In genomic region chr2:152602750-152603149, GRCh38 we compare ENCODE assay signal across 18 cellular contexts.
DNase-seq lines count a peak whose midpoint lies in the region; ATAC-seq and TF ChIP-seq lines count a peak whose summit lies in the region.
"Had no signal": no experiment of that assay in that cellular context is flagged by ENCODE, and none has a peak within 500 bp of the region (broad histone marks: within the 10 kb centered on the region; RNA-seq: fewer than 3 reads in every experiment).

No MANE protein-coding gene starts in this region.

- no peak overlapping the region for H3K4me3 Mint-ChIP-seq in endothelial cell (ENCODE audit: unreplicated experiment)
- H3K4me3 Mint-ChIP-seq in nephron progenitor cell: no peak overlapping the region
- H3K4me3 Mint-ChIP-seq: B cell; CD4-positive, alpha-beta T cell; H9 had no signal

- H3K36me3 Mint-ChIP-seq in endothelial cell (ENCODE audit: low read depth, unreplicated experiment) (peaks cover 3% of the 10 kb centered on the region), nephron progenitor cell (ENCODE audit: low read depth) (peaks cover 31% of the 10 kb centered on the region)

- H3K9ac ChIP-seq in BLaER1: no peak overlapping the region

- H3K27me3 ChIP-seq in BLaER1: no peaks in the 10 kb centered on the region
- no peaks in the 10 kb centered on the region for H3K27me3 ChIP-seq in gastrocnemius medialis

- peaks cover 43% of the 10 kb centered on the region; the same call in 1 of the 2 replicates for H4K20me1 ChIP-seq in BLaER1

- no peak for TF ChIP-seq POLR2A in gastrocnemius medialis (IDR thresholded peaks at IDR 0.05)

- in situ Hi-C loops in gastrocnemius medialis (cut with MboI; ENCODE audit: low sequenced_read_pairs in 4 of 4): no loop called here

- peaks cover 18% of the 10 kb centered on the region for H3K4me1 ChIP-seq in BLaER1
- H3K4me1 ChIP-seq in gastrocnemius medialis: peaks cover 30 to 33% of the 10 kb centered on the region in 2 donors

- H3K27me3 Mint-ChIP-seq in endothelial cell (ENCODE audit: unreplicated experiment) (peaks cover 3% of the 10 kb centered on the region), nephron progenitor cell (ENCODE audit: low read depth, poor library complexity) (no peaks in the 10 kb centered on the region)
- H3K27me3 Mint-ChIP-seq: B cell; CD4-positive, alpha-beta T cell had no signal

- H3K9me3 Mint-ChIP-seq in endothelial cell (ENCODE audit: unreplicated experiment): no peaks in the 10 kb centered on the region
- no peaks in the 10 kb centered on the region for H3K9me3 Mint-ChIP-seq in nephron progenitor cell
- H3K9me3 Mint-ChIP-seq: CD4-positive, alpha-beta T cell; H9 had no signal

- TF ChIP-seq CTCF in endothelial cell (IDR thresholded peaks at IDR 0.05; ENCODE audit: unreplicated experiment) (no peak), nephron progenitor cell (IDR thresholded peaks at IDR 0.05) (no peak), gastrocnemius medialis (IDR thresholded peaks at IDR 0.05 in 4 of 5, conservative IDR thresholded peaks at IDR 0.05 in 1 of 5) (no peak)

- H3K27ac Mint-ChIP-seq in endothelial cell (ENCODE audit: unreplicated experiment) (peak overlapping the region; percentile 49), nephron progenitor cell (peak overlapping the region; percentile 7)
- H3K27ac Mint-ChIP-seq: B cell; CD4-positive, alpha-beta T cell had no signal

- H3K27ac ChIP-seq in BLaER1 (no peak overlapping the region), gastrocnemius medialis (peak overlapping the region in 1 of 4 donors; percentile 27)
- H3K27ac ChIP-seq: C4-2B had no signal

- no peak for ATAC-seq in HG02970 (IDR thresholded peaks at IDR 0.05; ENCODE audit: low FRiP score, unreplicated experiment)
- no peak for ATAC-seq in gastrocnemius medialis
- ATAC-seq: GM12878, K562 had no signal

- peak; percentile 16 for DNase-seq in Jurkat, Clone E6-1 (ENCODE audit: low read depth, low spot score)
- DNase-seq in endothelial cell (ENCODE audit: low spot score) (no peak), nephron progenitor cell (no peak), inferior parietal cortex (ENCODE audit: extremely low spot score) (no peak), DMS153 treated with DMSO at 0.1 percent for 48 hours (lab: John Stamatoyannopoulos, UW; ENCODE audit: unreplicated experiment) (no peak), gastrocnemius medialis (no peak)
- DNase-seq: 8988T; CD4-positive, alpha-beta T cell; DMS153; DMS79 treated with DMSO at 0.1 percent for 48 hours; EL; H9 had no signal

- H3K36me3 ChIP-seq in BLaER1 (peaks cover 64% of the 10 kb centered on the region), gastrocnemius medialis (no peaks in the 10 kb centered on the region)

- no peak overlapping the region for H3K4me3 ChIP-seq in BLaER1
- no peak overlapping the region for H3K4me3 ChIP-seq in Jurkat, Clone E6-1 (ENCODE audit: low read length)
- H3K4me3 ChIP-seq in gastrocnemius medialis: no peak overlapping the region
- H3K4me3 ChIP-seq: GM12878, K562 had no signal

- H3K4me2 ChIP-seq in BLaER1: peak overlapping the region; percentile 41

- H3K4me1 Mint-ChIP-seq in endothelial cell (ENCODE audit: unreplicated experiment) (peaks cover 16% of the 10 kb centered on the region), nephron progenitor cell (peaks cover 17% of the 10 kb centered on the region)
- H3K4me1 Mint-ChIP-seq: B cell had no signal

- intact Hi-C loops in gastrocnemius medialis (cut with DNase I; ENCODE audit: low total_unique reads): no loop called here

- no peaks in the 10 kb centered on the region for H3K9me3 ChIP-seq in BLaER1
- no peaks in the 10 kb centered on the region for H3K9me3 ChIP-seq in gastrocnemius medialis
